8 cellular contexts compared by ENCODE assay signal in genomic region chr6:7238900-7239589, GRCh38.
DNase-seq lines count a peak whose midpoint lies in the region; ATAC-seq and TF ChIP-seq lines count a peak whose summit lies in the region.

No MANE protein-coding gene starts in this region.

- no peak overlapping the region for H2AFZ ChIP-seq in mammary epithelial cell (ENCODE audit: low read depth, low read length)

- no peak overlapping the region for H3K4me3 ChIP-seq in WERI-Rb-1 (ENCODE audit: low read depth, low read length)
- no peak overlapping the region for H3K4me3 ChIP-seq in mammary epithelial cell (replicated peaks in 1 of 3; ENCODE audit: insufficient read depth in 1 of 3, low read depth in 2 of 3, low read length in 3 of 3)

- H3K27me3 ChIP-seq in WERI-Rb-1 (ENCODE audit: insufficient read depth, low read depth, severe bottlenecking) (no peaks in the 10 kb centered on the region), mammary epithelial cell (ENCODE audit: insufficient read depth, low read length) (no peaks in the 10 kb centered on the region)

- ATAC-seq in HG03064 (IDR thresholded peaks at IDR 0.05; ENCODE audit: low read depth, unreplicated experiment): peak; percentile 51
- no peak for ATAC-seq in HG02840 (IDR thresholded peaks at IDR 0.05; ENCODE audit: low FRiP score, unreplicated experiment)

- peaks cover 48% of the 10 kb centered on the region for H3K36me3 ChIP-seq in WERI-Rb-1
- H3K36me3 ChIP-seq in mammary epithelial cell (ENCODE audit: insufficient read depth, low read length): peaks cover 8% of the 10 kb centered on the region

- in situ Hi-C loops in mammary epithelial cell (cut with MboI; ENCODE audit: low sequenced_read_pairs in 2 of 2): loop anchor here (5.0 to 10.0 kb wide), 2 partner anchors 512 to 514 kb away; no protein-coding TSS in a partner anchor

- 32% methylated on average over 9 of the region's 10 CpGs for WGBS in mammary epithelial cell (ENCODE audit: low coverage, missing lambda C conversion rate)

- H4K20me1 ChIP-seq in mammary epithelial cell (ENCODE audit: insufficient read depth, low read length): no peaks in the 10 kb centered on the region

- H3K27ac ChIP-seq in WERI-Rb-1 (no peak overlapping the region), mammary epithelial cell (ENCODE audit: insufficient read depth, low read depth, low read length) (no peak overlapping the region)

- peaks cover 15% of the 10 kb centered on the region for H3K4me1 ChIP-seq in mammary epithelial cell (ENCODE audit: insufficient read depth, low read length)

- no peak overlapping the region for H3K4me2 ChIP-seq in mammary epithelial cell (ENCODE audit: insufficient read depth, low read depth, low read length)

- intact Hi-C loops in mammary epithelial cell (cut with micrococcal nuclease): no loop called here

- DNase-seq in NCI-H2171 treated with DMSO at 0.1 percent for 48 hours (lab: John Stamatoyannopoulos, UW) (peak; percentile 85), WERI-Rb-1 (peak; percentile 99), mammary epithelial cell (peak; percentile 58), kidney glomerular epithelial cell (lab: John Stamatoyannopoulos, UW) (peak; percentile 24)
- DNase-seq in stimulated activated CD4-positive, alpha-beta T cell treated with anti-CD3 and anti-CD28 coated beads, Interleukin-4, amount 100 ng/mL, for 48 hours (ENCODE audit: low read depth in 2 of 2): peak; percentile 62 to 76

- H3K9me3 ChIP-seq in WERI-Rb-1 (ENCODE audit: severe bottlenecking): no peaks in the 10 kb centered on the region
- no peaks in the 10 kb centered on the region for H3K9me3 ChIP-seq in mammary epithelial cell (replicated peaks; ENCODE audit: insufficient read depth, low read length)

- BruUV-seq in mammary epithelial cell (replicated peaks; lab: Mats Ljungman, UMichigan): no TSS peak

- H3K79me2 ChIP-seq in mammary epithelial cell (ENCODE audit: insufficient read depth, low read length): peaks cover 37% of the 10 kb centered on the region

- TF ChIP-seq CTCF in GM12872 (IDR thresholded peaks at IDR 0.05; ENCODE audit: insufficient read depth, low read depth, low read length) (peak; percentile 78), WERI-Rb-1 (IDR thresholded peaks at IDR 0.05; ENCODE audit: low read depth, low read length) (peak; percentile 96), mammary epithelial cell (conservative IDR thresholded peaks at IDR 0.05 in 1 of 2, IDR thresholded peaks at IDR 0.05 in 1 of 2; ENCODE audit: extremely low read depth in 1 of 2, insufficient read depth in 1 of 2, low read depth in 1 of 2, low read length in 2 of 2) (peak; percentile 42 to 72)

- CTCF ChIA-PET in mammary epithelial cell (lab: Charles Lee; ENCODE audit: low non-redundant PET): no interaction called here

- H3K9ac ChIP-seq in mammary epithelial cell (ENCODE audit: insufficient read depth, low read length): no peak overlapping the region

- dilution Hi-C loops in mammary epithelial cell (cut with HindIII; ENCODE audit: low sequenced_read_pairs): no loop called here

Comparison
In these comparisons a context has a peak if more than half of its experiments do, and no peak if none do; other contexts are left out.
1. DNase-seq: peak in every context shown above with its lines; median percentile 99 in WERI-Rb-1; 85 in NCI-H2171 treated with DMSO at 0.1 percent for 48 hours; 69 in stimulated activated CD4-positive, alpha-beta T cell treated with anti-CD3 and anti-CD28 coated beads, Interleukin-4, amount 100 ng/mL, for 48 hours; 58 in mammary epithelial cell; 24 in kidney glomerular epithelial cell.